8 cellular contexts compared by ENCODE assay signal in genomic region chr1:20732588-20733360, GRCh38. TPM values are rescaled to one million over a fixed set of nuclear protein-coding genes. Genes with fewer than 3 reads are reported as not detected.
DNase-seq lines count a peak whose midpoint lies in the region; ATAC-seq lines count a peak whose summit lies in the region.

Gene SH2D5 (minus strand): TSS chr1:20732703. CDS start chr1:20728044, 4,659 bp downstream.

- ATAC-seq in HG03108 (IDR thresholded peaks at IDR 0.05; ENCODE audit: unreplicated experiment) = peak; percentile 48

- peak within 1 kb of the TSS; percentile 75 for H3K4me3 Mint-ChIP-seq in activated CD4-positive, alpha-beta memory T cell treated with anti-CD3 and anti-CD28 coated beads, Interleukin-2, amount 10 ng/mL, durations not matched to agents 7 days and 5 days

- peaks cover 41% of the 10 kb centered on the region for H3K27me3 Mint-ChIP-seq in activated CD4-positive, alpha-beta memory T cell treated with anti-CD3 and anti-CD28 coated beads, Interleukin-2, amount 10 ng/mL, durations not matched to agents 7 days and 5 days

- H3K4me1 Mint-ChIP-seq in activated CD4-positive, alpha-beta memory T cell treated with anti-CD3 and anti-CD28 coated beads, Interleukin-2, amount 10 ng/mL, durations not matched to agents 7 days and 5 days = peaks cover 19% of the 10 kb centered on the region

- CTCF ChIA-PET in activated CD4-positive, alpha-beta memory T cell treated with anti-CD3 and anti-CD28 coated beads, Interleukin-2, amount 10 ng/mL, durations not matched to agents 7 days and 5 days (lab: Charles Lee) = interaction anchor here (1.1 to 2.7 kb wide), 2 partner anchors 36 to 463 kb away, joined by 4 to 9 read pairs; no protein-coding TSS in a partner anchor

- H3K9me3 Mint-ChIP-seq in activated CD4-positive, alpha-beta memory T cell treated with anti-CD3 and anti-CD28 coated beads, Interleukin-2, amount 10 ng/mL, durations not matched to agents 7 days and 5 days = no peaks in the 10 kb centered on the region

- peaks cover 14% of the 10 kb centered on the region for H3K36me3 Mint-ChIP-seq in activated CD4-positive, alpha-beta memory T cell treated with anti-CD3 and anti-CD28 coated beads, Interleukin-2, amount 10 ng/mL, durations not matched to agents 7 days and 5 days (ENCODE audit: low read depth)

- no peak within 1 kb of the TSS for H3K27ac Mint-ChIP-seq in activated CD4-positive, alpha-beta memory T cell treated with anti-CD3 and anti-CD28 coated beads, Interleukin-2, amount 10 ng/mL, durations not matched to agents 7 days and 5 days

- POLR2A ChIA-PET in activated CD4-positive, alpha-beta memory T cell treated with anti-CD3 and anti-CD28 coated beads, Interleukin-2, amount 10 ng/mL, durations not matched to agents 7 days and 5 days (lab: Charles Lee) = interaction anchor here (0.6 kb wide), 1 partner anchor 54 kb away, joined by 3 read pairs; no protein-coding TSS in a partner anchor

- DNase-seq in NCI-H526 (lab: John Stamatoyannopoulos, UW) (peak; percentile 26 to 47), NCI-H526 treated with DMSO at 0.1 percent for 48 hours (lab: John Stamatoyannopoulos, UW) (no peak), NCI-H748 (lab: John Stamatoyannopoulos, UW; ENCODE audit: unreplicated experiment) (peak; percentile 71), medulla oblongata (ENCODE audit: extremely low spot score) (peak; percentile 80)
- DNase-seq in activated CD4-positive, alpha-beta memory T cell treated with anti-CD3 and anti-CD28 coated beads, Interleukin-2, amount 10 ng/mL, durations not matched to agents 7 days and 5 days = peak; percentile 76
- peak; percentile 11 for DNase-seq in effector CD8-positive, alpha-beta T cell (lab: John Stamatoyannopoulos, UW)
- peak in 2 of 3 donors; percentile 45 to 51 for DNase-seq in stimulated activated CD4-positive, alpha-beta T cell treated with anti-CD3 and anti-CD28 coated beads, TNF-alpha, amount 100 ng/mL, for 1 hour (ENCODE audit: low read depth in 3 of 3, low spot score in 1 of 3)

RNA-seq across cellular contexts. Expression of gene SH2D5, which starts in this region (rescaled TPM):
- total RNA-seq in activated CD4-positive, alpha-beta memory T cell treated with anti-CD3 and anti-CD28 coated beads, Interleukin-2, amount 10 ng/mL, durations not matched to agents 7 days and 5 days = under 1 TPM in 1 of 2 experiments, not detected in 1; 0.23 TPM

Comparison
In these comparisons a context has a peak if more than half of its experiments do, and no peak if none do; other contexts are left out.
1. Peak in DNase-seq in activated CD4-positive, alpha-beta memory T cell treated with anti-CD3 and anti-CD28 coated beads, Interleukin-2, amount 10 ng/mL, durations not matched to agents 7 days and 5 days; RNA of the gene not detected or under 1 TPM.